In the genomic region with DNA sequence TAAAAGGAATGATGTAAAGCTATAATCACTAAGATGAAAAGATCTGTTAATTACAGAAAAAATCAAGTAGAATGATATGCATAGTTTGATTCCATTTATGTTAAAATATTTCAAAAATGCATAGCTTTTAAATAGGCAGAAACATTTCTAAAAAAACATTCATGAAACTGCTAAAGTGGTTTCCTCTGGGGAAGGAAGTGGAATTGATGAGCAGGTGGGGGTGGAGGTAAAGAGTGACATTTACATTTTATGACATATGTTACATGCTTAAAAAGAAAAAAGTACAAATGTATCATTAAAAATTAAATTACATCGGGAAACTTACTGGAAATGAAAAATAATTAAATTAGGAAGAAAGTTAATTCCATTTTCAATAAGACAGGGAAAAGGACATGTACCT, we compare ENCODE assay signal across 21 cellular contexts. TPM values are rescaled to one million over a fixed set of nuclear protein-coding genes. Genes with fewer than 3 reads are reported as not detected.
DNase-seq lines count a peak whose midpoint lies in the region; ATAC-seq lines count a peak whose summit lies in the region.
"Had no signal": no experiment of that assay in that cellular context is flagged by ENCODE, and none has a peak within 500 bp of the region (broad histone marks: within the 10 kb centered on the region; RNA-seq: fewer than 3 reads in every experiment).

No MANE protein-coding gene starts in this region.

- H3K4me3 ChIP-seq in SK-N-MC, result no peak overlapping the region
- H3K4me3 ChIP-seq: sigmoid colon, thoracic aorta had no signal

- H3K4me3 Mint-ChIP-seq in activated naive CD4-positive, alpha-beta T cell treated with anti-CD3 and anti-CD28 coated beads, Interleukin-2, amount 50 U/mL, for 24 hours, result peak overlapping the region; percentile 31
- H3K4me3 Mint-ChIP-seq in activated naive CD8-positive, alpha-beta T cell treated with anti-CD3 and anti-CD28 coated beads, Interleukin-2, amount 10 ng/mL, durations not matched to agents 7 days and 5 days, result peak overlapping the region; percentile 53
- H3K4me3 Mint-ChIP-seq: brain, mesothelial cell of epicardium, WTC11 had no signal

- no peaks in the 10 kb centered on the region for H3K27me3 Mint-ChIP-seq in activated naive CD4-positive, alpha-beta T cell treated with anti-CD3 and anti-CD28 coated beads, Interleukin-2, amount 50 U/mL, for 24 hours
- H3K27me3 Mint-ChIP-seq in activated naive CD8-positive, alpha-beta T cell treated with anti-CD3 and anti-CD28 coated beads, Interleukin-2, amount 10 ng/mL, durations not matched to agents 7 days and 5 days, result peaks cover 5% of the 10 kb centered on the region

- H3K4me1 Mint-ChIP-seq in activated naive CD4-positive, alpha-beta T cell treated with anti-CD3 and anti-CD28 coated beads, Interleukin-2, amount 50 U/mL, for 24 hours, result peaks cover 40% of the 10 kb centered on the region
- peaks cover 41% of the 10 kb centered on the region for H3K4me1 Mint-ChIP-seq in activated naive CD8-positive, alpha-beta T cell treated with anti-CD3 and anti-CD28 coated beads, Interleukin-2, amount 10 ng/mL, durations not matched to agents 7 days and 5 days
- H3K4me1 Mint-ChIP-seq: brain, mesothelial cell of epicardium had no signal

- POLR2A ChIA-PET in activated naive CD8-positive, alpha-beta T cell treated with anti-CD3 and anti-CD28 coated beads, Interleukin-2, amount 10 ng/mL, durations not matched to agents 7 days and 5 days (lab: Charles Lee), result interaction anchor here (1.7 kb wide), 1 partner anchor 43 kb away, joined by 9 read pairs; a partner anchor contains a TSS

- DNase-seq in activated naive CD4-positive, alpha-beta T cell treated with anti-CD3 and anti-CD28 coated beads, Interleukin-2, amount 50 U/mL, for 16 hours, result no peak
- DNase-seq in SK-N-MC (ENCODE audit: low read depth, low spot score) (no peak), DMS53 treated with DMSO at 0.1 percent for 48 hours (lab: John Stamatoyannopoulos, UW; ENCODE audit: unreplicated experiment) (no peak), DMS114 treated with DMSO at 0.1 percent for 48 hours (lab: John Stamatoyannopoulos, UW; ENCODE audit: unreplicated experiment) (no peak), NAMALWA (ENCODE audit: low spot score) (no peak)
- DNase-seq in activated naive CD8-positive, alpha-beta T cell treated with anti-CD3 and anti-CD28 coated beads, Interleukin-2, amount 10 ng/mL, durations not matched to agents 7 days and 5 days, result no peak
- DNase-seq: activated naive CD4-positive, alpha-beta T cell; EL; glutamatergic neuron; HCEC 1CT; Karpas-422; NCI-H1092 treated with DMSO at 0.1 percent for 48 hours; NCI-H2029; NCI-H446 treated with DMSO at 0.1 percent for 48 hours; sigmoid colon had no signal

- H3K9me3 ChIP-seq in SK-N-MC (ENCODE audit: low read depth, low read length), result 0 out of 2 replicates have a peak, but pooled peaks cover 4% of the 10 kb centered on the region
- H3K9me3 ChIP-seq: sigmoid colon, thoracic aorta had no signal

- peak; percentile 37 for ATAC-seq in activated naive CD8-positive, alpha-beta T cell treated with anti-CD3 and anti-CD28 coated beads, Interleukin-2, amount 10 ng/mL, durations not matched to agents 7 days and 5 days (ENCODE audit: low read depth)
- ATAC-seq in HG03565 (IDR thresholded peaks at IDR 0.05; ENCODE audit: unreplicated experiment), result no peak
- ATAC-seq: WTC11 had no signal

- peaks cover 2% of the 10 kb centered on the region for H3K36me3 Mint-ChIP-seq in activated naive CD4-positive, alpha-beta T cell treated with anti-CD3 and anti-CD28 coated beads, Interleukin-2, amount 50 U/mL, for 24 hours
- H3K36me3 Mint-ChIP-seq in activated naive CD8-positive, alpha-beta T cell treated with anti-CD3 and anti-CD28 coated beads, Interleukin-2, amount 10 ng/mL, durations not matched to agents 7 days and 5 days, result peaks cover 15% of the 10 kb centered on the region
- H3K36me3 Mint-ChIP-seq: WTC11 had no signal

- H3K27ac ChIP-seq in SK-N-MC, result peak overlapping the region; percentile 80
- H3K27ac ChIP-seq: sigmoid colon, thoracic aorta had no signal

- peaks cover 6% of the 10 kb centered on the region for H3K9me3 Mint-ChIP-seq in activated naive CD4-positive, alpha-beta T cell treated with anti-CD3 and anti-CD28 coated beads, Interleukin-2, amount 50 U/mL, for 24 hours
- H3K9me3 Mint-ChIP-seq in activated naive CD8-positive, alpha-beta T cell treated with anti-CD3 and anti-CD28 coated beads, Interleukin-2, amount 10 ng/mL, durations not matched to agents 7 days and 5 days, result peaks cover 5% of the 10 kb centered on the region

- H3K9ac ChIP-seq in SK-N-MC (ENCODE audit: insufficient read length), result no peak overlapping the region

- H3K36me3 ChIP-seq in SK-N-MC (ENCODE audit: insufficient read depth, low read length), result peaks cover 9% of the 10 kb centered on the region; the same call in 1 of the 2 replicates
- H3K36me3 ChIP-seq: sigmoid colon, thoracic aorta had no signal

- peak overlapping the region; percentile 79 for H3K27ac Mint-ChIP-seq in activated naive CD4-positive, alpha-beta T cell treated with anti-CD3 and anti-CD28 coated beads, Interleukin-2, amount 50 U/mL, for 24 hours
- H3K27ac Mint-ChIP-seq in activated naive CD8-positive, alpha-beta T cell treated with anti-CD3 and anti-CD28 coated beads, Interleukin-2, amount 10 ng/mL, durations not matched to agents 7 days and 5 days, result peak overlapping the region; percentile 90
- H3K27ac Mint-ChIP-seq: brain, mesothelial cell of epicardium, WTC11 had no signal

RNA-seq across cellular contexts. Expression of a gene that starts 42.8 kb away (rescaled TPM):
- total RNA-seq in activated naive CD8-positive, alpha-beta T cell treated with anti-CD3 and anti-CD28 coated beads, Interleukin-2, amount 10 ng/mL, durations not matched to agents 7 days and 5 days, result 100 to 1,000 TPM; 213 to 236 TPM
